ENCODE assay signal across 12 cellular contexts in genomic region chr1:25770541-25771245, GRCh38. TPM values are rescaled to one million over a fixed set of nuclear protein-coding genes. Genes with fewer than 3 reads are reported as not detected.
DNase-seq lines count a peak whose midpoint lies in the region; ATAC-seq and TF ChIP-seq lines count a peak whose summit lies in the region.
"Had no signal": no experiment of that assay in that cellular context is flagged by ENCODE, and none has a peak within 500 bp of the region (broad histone marks: within the 10 kb centered on the region; RNA-seq: fewer than 3 reads in every experiment).

No MANE protein-coding gene starts in this region.

- no peak overlapping the region for H3K4me2 ChIP-seq in neuronal stem cell (ENCODE audit: insufficient read depth, low read length, poor library complexity, severe bottlenecking)

- no peaks in the 10 kb centered on the region for H3K9me3 ChIP-seq in Caco-2
- no peaks in the 10 kb centered on the region for H3K9me3 ChIP-seq in effector memory CD4-positive, alpha-beta T cell (ENCODE audit: control insufficient read depth, low read length)
- peaks cover 0 to 2% of the 10 kb centered on the region in 2 donors for H3K9me3 ChIP-seq in neuronal stem cell (replicated peaks in 1 of 2; ENCODE audit: control insufficient read depth in 2 of 2, insufficient read depth in 1 of 2, low read depth in 1 of 2, low read length in 2 of 2)
- no peaks in the 10 kb centered on the region for H3K9me3 ChIP-seq in tibial artery

- no peak overlapping the region for H3K4ac ChIP-seq in neuronal stem cell (ENCODE audit: low read length)

- no peak overlapping the region for H3K14ac ChIP-seq in neuronal stem cell (ENCODE audit: low read length)

- no CpG with 5 or more reads among the region's 15 CpGs for WGBS in neuronal stem cell (ENCODE audit: extremely low coverage in 2 of 2, insufficient read length in 2 of 2, insufficient replicate concordance in 1 of 2), 2 donors

- H2BK15ac ChIP-seq in neuronal stem cell (ENCODE audit: low read length): peak overlapping the region; percentile 52

- H3K4me1 ChIP-seq in Caco-2 (peaks cover 54% of the 10 kb centered on the region), neuronal stem cell (ENCODE audit: control insufficient read depth in 2 of 2, insufficient read depth in 1 of 2, low read depth in 1 of 2, low read length in 2 of 2) (peaks cover 26 to 42% of the 10 kb centered on the region in 2 donors), tibial artery (peaks cover 0 to 13% (median 10%) of the 10 kb centered on the region in 4 donors)
- H3K4me1 ChIP-seq in effector memory CD4-positive, alpha-beta T cell (ENCODE audit: control insufficient read depth, insufficient read depth, low read length, poor library complexity, severe bottlenecking): peaks cover 36% of the 10 kb centered on the region

- peaks cover 8% of the 10 kb centered on the region for H3K36me3 Mint-ChIP-seq in Caco-2 (ENCODE audit: insufficient read depth, unreplicated experiment)

- DNase-seq in Caco-2 (no peak), neuronal stem cell (ENCODE audit: low spot score) (no peak), tibial artery (no peak), dedifferentiated amniotic fluid mesenchymal stem cell (ENCODE audit: extremely low spot score) (no peak)
- no peak for DNase-seq in effector memory CD4-positive, alpha-beta T cell
- DNase-seq: Karpas-422, OCI-M1, T1000 had no signal

- H3K36me3 ChIP-seq in Caco-2 (ENCODE audit: control insufficient read depth, insufficient read depth, low read length) (no peaks in the 10 kb centered on the region), neuronal stem cell (replicated peaks in 1 of 2; ENCODE audit: control insufficient read depth in 2 of 2, insufficient read depth in 2 of 2, low read length in 2 of 2) (peaks cover 0 to 2% of the 10 kb centered on the region in 2 donors), tibial artery (peaks cover 0 to 22% (median 16%) of the 10 kb centered on the region in 3 donors)
- H3K36me3 ChIP-seq in effector memory CD4-positive, alpha-beta T cell (ENCODE audit: control insufficient read depth, insufficient read depth, low read length): peaks cover under 1% of the 10 kb centered on the region

- ATAC-seq in HG02571 (IDR thresholded peaks at IDR 0.05; ENCODE audit: unreplicated experiment) (no peak), GM19397 (IDR thresholded peaks at IDR 0.05; ENCODE audit: unreplicated experiment) (no peak)

- H3K27me3 ChIP-seq in Caco-2 (replicated peaks; ENCODE audit: control insufficient read depth, insufficient read depth, low read length) (no peaks in the 10 kb centered on the region), neuronal stem cell (ENCODE audit: control insufficient read depth in 3 of 3, insufficient read depth in 3 of 3, low read depth in 1 of 3, low read length in 3 of 3) (peaks cover 0 to 1% (median 0%) of the 10 kb centered on the region in 3 experiments), tibial artery (no peaks in the 10 kb centered on the region)
- no peaks in the 10 kb centered on the region for H3K27me3 ChIP-seq in effector memory CD4-positive, alpha-beta T cell (replicated peaks; ENCODE audit: control insufficient read depth, insufficient read depth, low read length, poor library complexity, severe bottlenecking)

- H3K4me3 Mint-ChIP-seq in Caco-2 (ENCODE audit: unreplicated experiment): no peak overlapping the region

- H3K9me3 Mint-ChIP-seq in Caco-2 (ENCODE audit: unreplicated experiment): no peaks in the 10 kb centered on the region
- H3K9me3 Mint-ChIP-seq: CD8-positive, alpha-beta memory T cell had no signal

- peaks cover 48% of the 10 kb centered on the region for H3K4me1 Mint-ChIP-seq in Caco-2 (ENCODE audit: low read depth, unreplicated experiment)

- no peak overlapping the region for H3K23ac ChIP-seq in neuronal stem cell (ENCODE audit: low read depth, low read length, poor library complexity)

- CTCF ChIA-PET in Caco-2 (lab: Charles Lee): no interaction called here

- H4K8ac ChIP-seq in neuronal stem cell (ENCODE audit: low read depth, low read length): no peak overlapping the region

- H2AFZ ChIP-seq in neuronal stem cell (ENCODE audit: low read length): peak overlapping the region; percentile 53

- no peaks in the 10 kb centered on the region for H3K79me1 ChIP-seq in neuronal stem cell (ENCODE audit: low read depth, low read length)

- TF ChIP-seq CTCF in 22Rv1 (IDR thresholded peaks at IDR 0.05) (no peak), Caco-2 (IDR thresholded peaks at IDR 0.05; ENCODE audit: insufficient read depth in 1 of 2, low read depth in 1 of 2, low read length in 1 of 2, severe bottlenecking in 1 of 2, unreplicated experiment in 1 of 2) (no peak), tibial artery (IDR thresholded peaks at IDR 0.05) (no peak)

- intact Hi-C loops in Caco-2 (cut with micrococcal nuclease; ENCODE audit: unreplicated experiment) (no loop called here), tibial artery (cut with DNase I; ENCODE audit: low total_unique reads) (no loop called here)

- no TSS peak for BruUV-seq in Caco-2 (replicated peaks; lab: Mats Ljungman, UMichigan)

- peak overlapping the region; percentile 98 for H2AK5ac ChIP-seq in neuronal stem cell (ENCODE audit: low read depth, low read length)

- no peak overlapping the region for H3K9ac ChIP-seq in neuronal stem cell (ENCODE audit: low read depth, low read length, poor library complexity)

- H2BK12ac ChIP-seq in neuronal stem cell (ENCODE audit: low read length): no peak overlapping the region

- H2BK5ac ChIP-seq in neuronal stem cell (ENCODE audit: low read length): peak overlapping the region; percentile 68

- H3K4me3 ChIP-seq in Caco-2 (ENCODE audit: low read depth, low read length): no peak overlapping the region
- no peak overlapping the region for H3K4me3 ChIP-seq in effector memory CD4-positive, alpha-beta T cell (ENCODE audit: insufficient read depth, low read depth, low read length, poor library complexity, severe bottlenecking)
- no peak overlapping the region for H3K4me3 ChIP-seq in neuronal stem cell (ENCODE audit: low read length in 2 of 2)
- H3K4me3 ChIP-seq in tibial artery: no peak overlapping the region

- POLR2A ChIA-PET in Caco-2 (lab: Charles Lee): no interaction called here

- no peaks in the 10 kb centered on the region for H3K27me3 Mint-ChIP-seq in Caco-2 (ENCODE audit: insufficient read depth, unreplicated experiment)
- H3K27me3 Mint-ChIP-seq: CD8-positive, alpha-beta memory T cell had no signal

- peak overlapping the region; percentile 73 for H2BK120ac ChIP-seq in neuronal stem cell (ENCODE audit: low read depth, low read length)

- no peak overlapping the region for H3K18ac ChIP-seq in neuronal stem cell (ENCODE audit: low read length)

- H4K91ac ChIP-seq in neuronal stem cell (ENCODE audit: low read depth, low read length, poor library complexity): no peak overlapping the region

- H3K27ac ChIP-seq in 22Rv1 (peak overlapping the region; percentile 100), neuronal stem cell (replicated peaks; ENCODE audit: low read length) (peak overlapping the region; percentile 62), tibial artery (no peak overlapping the region)
- peak overlapping the region; percentile 26 for H3K27ac ChIP-seq in effector memory CD4-positive, alpha-beta T cell (ENCODE audit: insufficient read depth, low read length, poor library complexity, severe bottlenecking)

- peak overlapping the region; percentile 73 for H3K27ac Mint-ChIP-seq in Caco-2 (ENCODE audit: unreplicated experiment)

RNA-seq across cellular contexts. Expression of gene SELENON, which starts 29.3 kb away (rescaled TPM):
- total RNA-seq in Caco-2 (2022): 58.3 and 60.6 TPM in 2 replicates
- 92.8 TPM for polyA plus RNA-seq in neuronal stem cell (2013, experiment 1 of 2)
- polyA plus RNA-seq in neuronal stem cell (2013, experiment 2 of 2): 91.3 TPM

RNA-seq across cellular contexts. Expression of gene MTFR1L, which starts 49.1 kb away (rescaled TPM):
- total RNA-seq in Caco-2 (2022): 23.5 and 26.2 TPM in 2 replicates
- 32.0 TPM for polyA plus RNA-seq in neuronal stem cell (2013, experiment 1 of 2)
- polyA plus RNA-seq in neuronal stem cell (2013, experiment 2 of 2): 30.2 TPM

Comparison
In these comparisons a context has a peak if more than half of its experiments do, and no peak if none do; other contexts are left out.
1. H3K27ac ChIP-seq: peak in 22Rv1 (single experiment), effector memory CD4-positive, alpha-beta T cell (single experiment) and neuronal stem cell (single experiment); none in tibial artery (0 of 2).